ENCODE assay signal across 8 cellular contexts in the genomic region with DNA sequence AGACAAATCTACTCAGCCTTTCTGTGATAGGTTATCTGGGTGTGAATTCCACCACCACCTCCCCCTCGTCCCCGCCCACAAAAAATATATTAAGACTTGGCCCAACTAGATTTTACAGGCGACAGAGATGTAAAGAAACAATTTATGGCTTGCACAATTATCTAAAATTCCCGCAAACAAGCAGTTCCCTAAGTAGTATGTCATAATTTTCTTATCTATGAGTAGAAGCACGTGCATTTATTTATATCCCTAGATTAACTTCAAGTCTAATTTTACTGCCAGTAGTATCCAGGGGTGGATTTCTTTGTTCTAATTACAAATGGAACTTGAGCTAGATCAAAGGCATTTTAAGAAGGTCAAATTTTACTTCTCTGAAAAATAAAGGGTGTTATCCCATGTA. TPM values are rescaled to one million over a fixed set of nuclear protein-coding genes. Genes with fewer than 3 reads are reported as not detected.
DNase-seq lines count a peak whose midpoint lies in the region; ATAC-seq and TF ChIP-seq lines count a peak whose summit lies in the region.

No MANE protein-coding gene starts in this region.

- TF ChIP-seq POLR2A in suprapubic skin (IDR thresholded peaks at IDR 0.05), result no peak

- H3K4me1 ChIP-seq in suprapubic skin, result peaks cover 8% of the 10 kb centered on the region

- no peak for TF ChIP-seq EP300 in suprapubic skin (IDR thresholded peaks at IDR 0.05)

- no peaks in the 10 kb centered on the region for H3K36me3 ChIP-seq in suprapubic skin

- peak overlapping the region; percentile 75 for H3K4me3 ChIP-seq in suprapubic skin

- no peak overlapping the region for H3K27ac ChIP-seq in suprapubic skin

- no peaks in the 10 kb centered on the region for H3K9me3 ChIP-seq in suprapubic skin

- H3K4me3 Mint-ChIP-seq in activated T-cell treated with anti-CD3 and anti-CD28 coated beads, Interleukin-2, amount 50 U/mL, for 72 hours, result peak overlapping the region; percentile 77 to 89
- peak overlapping the region; percentile 77 for H3K4me3 Mint-ChIP-seq in activated naive CD8-positive, alpha-beta T cell treated with anti-CD3 and anti-CD28 coated beads, Interleukin-2, amount 10 ng/mL, durations not matched to agents 7 days and 5 days
- peak overlapping the region; percentile 86 for H3K4me3 Mint-ChIP-seq in memory B cell

- H3K27me3 Mint-ChIP-seq in activated T-cell treated with anti-CD3 and anti-CD28 coated beads, Interleukin-2, amount 50 U/mL, for 72 hours (ENCODE audit: low read depth), result peaks cover 62% of the 10 kb centered on the region
- peaks cover 65% of the 10 kb centered on the region for H3K27me3 Mint-ChIP-seq in activated naive CD8-positive, alpha-beta T cell treated with anti-CD3 and anti-CD28 coated beads, Interleukin-2, amount 10 ng/mL, durations not matched to agents 7 days and 5 days
- H3K27me3 Mint-ChIP-seq in memory B cell, result peaks cover 13% of the 10 kb centered on the region

- POLR2A ChIA-PET in activated naive CD8-positive, alpha-beta T cell treated with anti-CD3 and anti-CD28 coated beads, Interleukin-2, amount 10 ng/mL, durations not matched to agents 7 days and 5 days (lab: Charles Lee), result no interaction called here

- no peak for ATAC-seq in activated T-cell treated with anti-CD3 and anti-CD28 coated beads, Interleukin-2, amount 50 U/mL, for 72 hours (replicated peaks in 1 of 2)
- no peak for ATAC-seq in activated naive CD8-positive, alpha-beta T cell treated with anti-CD3 and anti-CD28 coated beads, Interleukin-2, amount 10 ng/mL, durations not matched to agents 7 days and 5 days (ENCODE audit: low read depth)
- ATAC-seq in memory B cell (ENCODE audit: low read depth) (no peak), GM21576 (IDR thresholded peaks at IDR 0.05; ENCODE audit: unreplicated experiment) (no peak), GM18519 (IDR thresholded peaks at IDR 0.05; ENCODE audit: low FRiP score, unreplicated experiment) (no peak)

- no peak for TF ChIP-seq CTCF in suprapubic skin (IDR thresholded peaks at IDR 0.05)

- H3K27ac Mint-ChIP-seq in activated T-cell treated with anti-CD3 and anti-CD28 coated beads, Interleukin-2, amount 50 U/mL, for 72 hours, result no peak overlapping the region
- no peak overlapping the region for H3K27ac Mint-ChIP-seq in activated naive CD8-positive, alpha-beta T cell treated with anti-CD3 and anti-CD28 coated beads, Interleukin-2, amount 10 ng/mL, durations not matched to agents 7 days and 5 days
- H3K27ac Mint-ChIP-seq in memory B cell, result no peak overlapping the region

- WGBS in suprapubic skin, result 71% methylated on average over 5 of the region's 5 CpGs

- DNase-seq in activated T-cell treated with anti-CD3 and anti-CD28 coated beads, Interleukin-2, amount 50 U/mL, for 72 hours, result no peak
- DNase-seq in activated T-cell treated with anti-CD3 and anti-CD28 coated beads, Interleukin-2, amount 50 U/mL, for 48 hours, result no peak
- DNase-seq in activated naive CD8-positive, alpha-beta T cell treated with anti-CD3 and anti-CD28 coated beads, Interleukin-2, amount 10 ng/mL, durations not matched to agents 7 days and 5 days, result no peak
- DNase-seq in memory B cell (ENCODE audit: low spot score in 2 of 2), result no peak
- DNase-seq in suprapubic skin (ENCODE audit: low spot score in 2 of 2), result no peak
- no peak for DNase-seq in GF-D8 (lab: John Stamatoyannopoulos, UW)

- peaks cover 9% of the 10 kb centered on the region for H3K27me3 ChIP-seq in suprapubic skin

- H3K4me1 Mint-ChIP-seq in activated T-cell treated with anti-CD3 and anti-CD28 coated beads, Interleukin-2, amount 50 U/mL, for 72 hours (ENCODE audit: low read depth), result peaks cover 18% of the 10 kb centered on the region
- H3K4me1 Mint-ChIP-seq in activated naive CD8-positive, alpha-beta T cell treated with anti-CD3 and anti-CD28 coated beads, Interleukin-2, amount 10 ng/mL, durations not matched to agents 7 days and 5 days, result peaks cover 7% of the 10 kb centered on the region
- H3K4me1 Mint-ChIP-seq in memory B cell, result peaks cover 8% of the 10 kb centered on the region

- no peaks in the 10 kb centered on the region for H3K9me3 Mint-ChIP-seq in activated T-cell treated with anti-CD3 and anti-CD28 coated beads, Interleukin-2, amount 50 U/mL, for 72 hours
- no peaks in the 10 kb centered on the region for H3K9me3 Mint-ChIP-seq in activated naive CD8-positive, alpha-beta T cell treated with anti-CD3 and anti-CD28 coated beads, Interleukin-2, amount 10 ng/mL, durations not matched to agents 7 days and 5 days
- H3K9me3 Mint-ChIP-seq in memory B cell, result no peaks in the 10 kb centered on the region

- no peaks in the 10 kb centered on the region for H3K36me3 Mint-ChIP-seq in activated T-cell treated with anti-CD3 and anti-CD28 coated beads, Interleukin-2, amount 50 U/mL, for 72 hours (ENCODE audit: insufficient read depth in 2 of 2)
- no peaks in the 10 kb centered on the region for H3K36me3 Mint-ChIP-seq in activated naive CD8-positive, alpha-beta T cell treated with anti-CD3 and anti-CD28 coated beads, Interleukin-2, amount 10 ng/mL, durations not matched to agents 7 days and 5 days
- H3K36me3 Mint-ChIP-seq in memory B cell, result no peaks in the 10 kb centered on the region

RNA-seq across cellular contexts. Expression of a gene that starts 1.7 kb away (rescaled TPM):
- total RNA-seq in activated T-cell treated with anti-CD3 and anti-CD28 coated beads, Interleukin-2, amount 50 U/mL, for 72 hours, result under 1 TPM in 1 of 2 donors, not detected in 1; 0.19 TPM
- not detected for total RNA-seq in activated naive CD8-positive, alpha-beta T cell treated with anti-CD3 and anti-CD28 coated beads, Interleukin-2, amount 10 ng/mL, durations not matched to agents 7 days and 5 days
- total RNA-seq in suprapubic skin, result 1 to 10 TPM; 1.7 to 3.4 (median 2.1) TPM
